In genomic region chr4:39823193-39823592, GRCh38 we compare ENCODE assay signal across 1 cellular context.
TF ChIP-seq lines count a peak whose summit lies in the region.

No MANE protein-coding gene starts in this region.

TF ChIP-seq in K562, 482 proteins besides CTCF, POLR2A, EP300 and RAD21 (continued from another document):
- TF ChIP-seq E2F8 (IDR thresholded peaks at IDR 0.05; ENCODE audit: low read depth, partially characterized antibody) (no peak), PBX2 (CRISPR knock-in tag; IDR thresholded peaks at IDR 0.05; ENCODE audit: low read depth) (no peak), PBX2 (tag; conservative IDR thresholded peaks at IDR 0.05; ENCODE audit: low read depth) (no peak), CEBPG (CRISPR knock-in tag; IDR thresholded peaks at IDR 0.05) (peak; percentile 72), CEBPG (tag; conservative IDR thresholded peaks at IDR 0.05 in 1 of 2, IDR thresholded peaks at IDR 0.05 in 1 of 2) (peak; percentile 45 to 91), NR3C1 (CRISPR knock-in tag; IDR thresholded peaks at IDR 0.05) (no peak), SMAD4 (CRISPR knock-in tag; conservative IDR thresholded peaks at IDR 0.05) (no peak), POLR2H (tag; IDR thresholded peaks at IDR 0.05; ENCODE audit: low read depth) (0 out of 2 replicates have a peak, but pooled peaks have one; percentile 11), KDM4B (IDR thresholded peaks at IDR 0.05; ENCODE audit: borderline replicate concordance in 2 of 2, low read depth in 1 of 2) (no peak), MEF2A (IDR thresholded peaks at IDR 0.05; ENCODE audit: control insufficient read depth, low read depth, low read length) (no peak), TRIM28 (IDR thresholded peaks at IDR 0.05) (no peak), ZNF384 (IDR thresholded peaks at IDR 0.05; ENCODE audit: low read depth, low read length) (no peak), ZBTB33 (CRISPR knock-in tag; IDR thresholded peaks at IDR 0.05) (no peak), XRCC5 (IDR thresholded peaks at IDR 0.05; ENCODE audit: low read depth, low read length) (no peak), MEIS2 (IDR thresholded peaks at IDR 0.05; ENCODE audit: partially characterized antibody) (peak; percentile 68), ATF7 (IDR thresholded peaks at IDR 0.05) (0 out of 2 replicates have a peak, but pooled peaks have one; percentile 32), ZNF324 (CRISPR knock-in tag; IDR thresholded peaks at IDR 0.05) (no peak), PCBP1 (IDR thresholded peaks at IDR 0.05; ENCODE audit: low read depth, low read length, poor library complexity, severe bottlenecking) (no peak), PML (IDR thresholded peaks at IDR 0.05; ENCODE audit: low read length) (no peak), KLF10 (CRISPR knock-in tag; IDR thresholded peaks at IDR 0.05) (no peak), BCLAF1 (IDR thresholded peaks at IDR 0.05; ENCODE audit: borderline replicate concordance in 1 of 2, control insufficient read depth in 1 of 2, low read depth in 2 of 2, low read length in 1 of 2) (no peak), SP1 (CRISPR knock-in tag; IDR thresholded peaks at IDR 0.05) (no peak), PKNOX1 (IDR thresholded peaks at IDR 0.05) (peak; percentile 58; the same call in 1 of the 2 replicates), CCNT2 (IDR thresholded peaks at IDR 0.05; ENCODE audit: borderline replicate concordance, extremely low read depth, insufficient read length, low read depth, low read length) (no peak), RBFOX2 (IDR thresholded peaks at IDR 0.05; ENCODE audit: low read depth, low read length) (no peak), TRIM24 (IDR thresholded peaks at IDR 0.05) (peak; percentile 46 to 56; a peak in 2 of 4 replicates), MECOM (CRISPR knock-in tag; IDR thresholded peaks at IDR 0.05) (peak; percentile 74), ARID2 (IDR thresholded peaks at IDR 0.05) (no peak), PHB2 (IDR thresholded peaks at IDR 0.05; ENCODE audit: low read depth) (no peak), ATF3 (IDR thresholded peaks at IDR 0.05) (peak; percentile 76), ATF3 (CRISPR knock-in tag; conservative IDR thresholded peaks at IDR 0.05) (no peak), CREBBP (IDR thresholded peaks at IDR 0.05; ENCODE audit: low read depth, low read length) (no peak), TRIM25 (IDR thresholded peaks at IDR 0.05; ENCODE audit: borderline replicate concordance) (no peak), ZNF408 (CRISPR knock-in tag; IDR thresholded peaks at IDR 0.05; ENCODE audit: low read depth) (no peak)
